In genomic region chr2:15975676-15976075, GRCh38 we compare ENCODE assay signal across 26 cellular contexts. TPM values are rescaled to one million over a fixed set of nuclear protein-coding genes. Genes with fewer than 3 reads are reported as not detected.
"Had no signal": no experiment of that assay in that cellular context is flagged by ENCODE, and none has a peak within 500 bp of the region (broad histone marks: within the 10 kb centered on the region; RNA-seq: fewer than 3 reads in every experiment).

No MANE protein-coding gene starts in this region.

- ATAC-seq: left ventricle myocardium superior; mucosa of descending colon; natural killer cell treated with Interleukin-12 subunit alpha and Interleukin-12 subunit beta and Interleukin-15 and Interleukin-18, amount 100 ng/mL, for 72 hours; pancreas; sciatic nerve; stimulated activated memory B cell treated with anti-CD40 and anti-IgM and Interleukin-4, amounts not matched to agents 10 μg/mL and 1 μg/mL and 100 μg/mL, for 72 hours; stimulated activated naive CD8-positive, alpha-beta T cell treated with anti-CD3 and anti-CD28 coated beads, Interleukin-15, Interleukin-2, amounts not matched to agents 100 U/mL and 50 U/mL, for 24 hours had no signal

- H3K4me1 Mint-ChIP-seq: naive B cell; stimulated activated memory B cell treated with anti-CD40 and anti-IgM and Interleukin-4, amounts not matched to agents 10 μg/mL and 1 μg/mL and 100 μg/mL, for 72 hours had no signal

- H3K9me3 ChIP-seq: esophagus squamous epithelium, mucosa of descending colon, neutrophil, pancreas, testis, tibial artery, upper lobe of left lung had no signal

- H3K4me3 ChIP-seq: coronary artery, esophagus squamous epithelium, lung, mucosa of descending colon, pancreas, testis, tibial artery, upper lobe of left lung had no signal

- H3K27ac ChIP-seq: coronary artery, esophagus squamous epithelium, neutrophil, pancreas, testis, tibial artery, upper lobe of left lung had no signal

- DNase-seq: dermis blood vessel endothelial cell; effector memory CD4-positive, alpha-beta T cell; erythroblast; esophagus squamous epithelium; hypothalamus; immature natural killer cell; kidney glomerular epithelial cell; left ventricle myocardium superior; mesenchymal stem cell; mucosa of descending colon; naive B cell; pancreas; stimulated activated CD4-positive, alpha-beta T cell treated with anti-CD3 and anti-CD28 coated beads, Interleukin-4, amount 100 ng/mL, for 4 hours; stimulated activated naive CD8-positive, alpha-beta T cell treated with anti-CD3 and anti-CD28 coated beads, Interleukin-15, Interleukin-2, amounts not matched to agents 100 U/mL and 50 U/mL, for 24 hours; substantia nigra; testis; tibial artery; upper lobe of left lung had no signal

- H3K4me1 ChIP-seq: esophagus squamous epithelium, pancreas, testis, tibial artery, upper lobe of left lung had no signal

- H3K27ac Mint-ChIP-seq: immature natural killer cell; naive B cell; natural killer cell treated with Interleukin-12 subunit alpha and Interleukin-12 subunit beta and Interleukin-15 and Interleukin-18, amount 100 ng/mL, for 72 hours; stimulated activated memory B cell treated with anti-CD40 and anti-IgM and Interleukin-4, amounts not matched to agents 10 μg/mL and 1 μg/mL and 100 μg/mL, for 72 hours had no signal

- H3K9me3 Mint-ChIP-seq: mesothelial cell of epicardium; natural killer cell treated with Interleukin-12 subunit alpha and Interleukin-12 subunit beta and Interleukin-15 and Interleukin-18, amount 100 ng/mL, for 72 hours; neural crest cell; stimulated activated memory B cell treated with anti-CD40 and anti-IgM and Interleukin-4, amounts not matched to agents 10 μg/mL and 1 μg/mL and 100 μg/mL, for 72 hours had no signal

- H3K4me3 Mint-ChIP-seq: immature natural killer cell; mesothelial cell of epicardium; naive B cell; natural killer cell treated with Interleukin-12 subunit alpha and Interleukin-12 subunit beta and Interleukin-15 and Interleukin-18, amount 100 ng/mL, for 72 hours; neural crest cell; stimulated activated memory B cell treated with anti-CD40 and anti-IgM and Interleukin-4, amounts not matched to agents 10 μg/mL and 1 μg/mL and 100 μg/mL, for 72 hours had no signal

- H3K36me3 Mint-ChIP-seq: immature natural killer cell; mesothelial cell of epicardium; naive B cell; natural killer cell treated with Interleukin-12 subunit alpha and Interleukin-12 subunit beta and Interleukin-15 and Interleukin-18, amount 100 ng/mL, for 72 hours; stimulated activated memory B cell treated with anti-CD40 and anti-IgM and Interleukin-4, amounts not matched to agents 10 μg/mL and 1 μg/mL and 100 μg/mL, for 72 hours had no signal

- H3K27me3 ChIP-seq: neutrophil, pancreas, testis, upper lobe of left lung had no signal

- H3K36me3 ChIP-seq: esophagus squamous epithelium, neutrophil, pancreas, tibial artery, upper lobe of left lung had no signal

RNA-seq across cellular contexts. Expression of gene MYCN, which starts 35.3 kb away (rescaled TPM):
- total RNA-seq: natural killer cell treated with Interleukin-12 subunit alpha and Interleukin-12 subunit beta and Interleukin-15 and Interleukin-18, amount 100 ng/mL, for 72 hours had no signal
- polyA plus RNA-seq: immature natural killer cell had no signal
